11 cellular contexts compared by ENCODE assay signal in genomic region chr2:104853401-104853925, GRCh38. TPM values are rescaled to one million over a fixed set of nuclear protein-coding genes. Genes with fewer than 3 reads are reported as not detected.
A peak's percentile ranks its signal among the peaks of the same experiment; 100 is the strongest.
DNase-seq lines count a peak whose midpoint lies in the region; ATAC-seq and TF ChIP-seq lines count a peak whose summit lies in the region.
"Had no signal": no experiment of that assay in that cellular context is flagged by ENCODE, and none has a peak within 500 bp of the region (broad histone marks: within the 10 kb centered on the region; RNA-seq: fewer than 3 reads in every experiment).

No MANE protein-coding gene starts in this region.

- peak overlapping the region; percentile 28 for H3K27ac Mint-ChIP-seq in activated naive CD4-positive, alpha-beta T cell treated with anti-CD3 and anti-CD28 coated beads, Interleukin-2, amount 10 ng/mL, durations not matched to agents 7 days and 5 days
- H3K27ac Mint-ChIP-seq in activated naive CD8-positive, alpha-beta T cell, result no peak overlapping the region

- H3K4me3 ChIP-seq in lower lobe of right lung (peak overlapping the region; percentile 47), transverse colon (peak overlapping the region in 3 of 4 donors; percentile 15 to 47 (median 26))

- no peaks in the 10 kb centered on the region for H3K9me3 Mint-ChIP-seq in activated naive CD4-positive, alpha-beta T cell treated with anti-CD3 and anti-CD28 coated beads, Interleukin-2, amount 10 ng/mL, durations not matched to agents 7 days and 5 days
- peaks cover 4% of the 10 kb centered on the region for H3K9me3 Mint-ChIP-seq in activated naive CD8-positive, alpha-beta T cell (ENCODE audit: low read depth)

- WGBS in transverse colon (ENCODE audit: low coverage in 1 of 2), 2 donors, result 5% methylated on average over 37 of the region's 37 CpGs; no CpG with 5 or more reads in 1 of the 2 donors

- H3K4me1 Mint-ChIP-seq in activated naive CD4-positive, alpha-beta T cell treated with anti-CD3 and anti-CD28 coated beads, Interleukin-2, amount 10 ng/mL, durations not matched to agents 7 days and 5 days, result peaks cover 34% of the 10 kb centered on the region
- peaks cover 45% of the 10 kb centered on the region for H3K4me1 Mint-ChIP-seq in activated naive CD8-positive, alpha-beta T cell (ENCODE audit: low read depth)

- peaks cover 7% of the 10 kb centered on the region for H3K36me3 Mint-ChIP-seq in activated naive CD4-positive, alpha-beta T cell treated with anti-CD3 and anti-CD28 coated beads, Interleukin-2, amount 10 ng/mL, durations not matched to agents 7 days and 5 days
- no peaks in the 10 kb centered on the region for H3K36me3 Mint-ChIP-seq in activated naive CD8-positive, alpha-beta T cell

- no peak for TF ChIP-seq EP300 in transverse colon (IDR thresholded peaks at IDR 0.05; ENCODE audit: low read depth)

- no peak for DNase-seq in activated naive CD4-positive, alpha-beta T cell treated with anti-CD3 and anti-CD28 coated beads, Interleukin-2, amount 10 ng/mL, durations not matched to agents 7 days and 5 days
- DNase-seq in activated naive CD4-positive, alpha-beta T cell treated with Interleukin-2 at 50 U/mL for 16 hours, result no peak
- DNase-seq in lower lobe of right lung (no peak), transverse colon (no peak), HPDE6-E6E7 (ENCODE audit: extremely low spot score) (no peak), A172 (ENCODE audit: low spot score) (no peak)
- DNase-seq: DMS79, NCI-H1694 treated with DMSO at 0.1 percent for 48 hours had no signal

- H3K27ac ChIP-seq in lower lobe of right lung (no peak overlapping the region), transverse colon (no peak overlapping the region)

- H3K4me3 Mint-ChIP-seq in activated naive CD4-positive, alpha-beta T cell treated with anti-CD3 and anti-CD28 coated beads, Interleukin-2, amount 10 ng/mL, durations not matched to agents 7 days and 5 days, result peak overlapping the region; percentile 66
- H3K4me3 Mint-ChIP-seq in activated naive CD8-positive, alpha-beta T cell, result peak overlapping the region; percentile 92

- in situ Hi-C loops in transverse colon (cut with MboI; ENCODE audit: low pct_ligation_motif_present in 1 of 4, low pct_unique_long_range_greater_than_20kb in 1 of 4, low sequenced_read_pairs in 3 of 4), result no loop called here

- H3K27me3 ChIP-seq in lower lobe of right lung (ENCODE audit: low read depth) (peaks cover 87% of the 10 kb centered on the region), transverse colon (peaks cover 92% of the 10 kb centered on the region)

- ATAC-seq in lower lobe of right lung, result peak in 1 of 2 donors; percentile 12
- ATAC-seq in GM21723 (IDR thresholded peaks at IDR 0.05; ENCODE audit: unreplicated experiment), result no peak
- ATAC-seq: HCT116 had no signal

- peaks cover 88% of the 10 kb centered on the region for H3K27me3 Mint-ChIP-seq in activated naive CD4-positive, alpha-beta T cell treated with anti-CD3 and anti-CD28 coated beads, Interleukin-2, amount 10 ng/mL, durations not matched to agents 7 days and 5 days
- H3K27me3 Mint-ChIP-seq in activated naive CD8-positive, alpha-beta T cell, result peaks cover 55% of the 10 kb centered on the region

- CTCF ChIA-PET in activated naive CD4-positive, alpha-beta T cell treated with anti-CD3 and anti-CD28 coated beads, Interleukin-2, amount 10 ng/mL, durations not matched to agents 7 days and 5 days (lab: Charles Lee), result no interaction called here

- H3K9me3 ChIP-seq in lower lobe of right lung (no peaks in the 10 kb centered on the region), transverse colon (no peaks in the 10 kb centered on the region)

- intact Hi-C loops in lower lobe of right lung (cut with DNase I) (no loop called here), transverse colon (cut with DNase I; ENCODE audit: low total_unique reads) (no loop called here)

- H3K36me3 ChIP-seq in lower lobe of right lung, result no peaks in the 10 kb centered on the region
- H3K36me3 ChIP-seq in transverse colon, result no peaks in the 10 kb centered on the region

- no peak for TF ChIP-seq POLR2A in transverse colon (IDR thresholded peaks at IDR 0.05)

- TF ChIP-seq CTCF in lower lobe of right lung (IDR thresholded peaks at IDR 0.05) (no peak), transverse colon (IDR thresholded peaks at IDR 0.05) (no peak)

- H3K4me1 ChIP-seq in lower lobe of right lung (peaks cover 47% of the 10 kb centered on the region), transverse colon (peaks cover 15 to 52% (median 39%) of the 10 kb centered on the region in 4 donors)

RNA-seq across cellular contexts. Expression of gene POU3F3, which starts 0.5 kb away (rescaled TPM):
- total RNA-seq in lower lobe of right lung, result not detected
- total RNA-seq in transverse colon, result under 1 TPM in 2 of 4 donors, not detected in 2; 0.14 to 0.32 TPM
- total RNA-seq in A172 (2014; rRNA removed; shearing (Covaris generic)), result not detected in 2 replicates
